ENCODE assay signal across 21 cellular contexts in the genomic region with DNA sequence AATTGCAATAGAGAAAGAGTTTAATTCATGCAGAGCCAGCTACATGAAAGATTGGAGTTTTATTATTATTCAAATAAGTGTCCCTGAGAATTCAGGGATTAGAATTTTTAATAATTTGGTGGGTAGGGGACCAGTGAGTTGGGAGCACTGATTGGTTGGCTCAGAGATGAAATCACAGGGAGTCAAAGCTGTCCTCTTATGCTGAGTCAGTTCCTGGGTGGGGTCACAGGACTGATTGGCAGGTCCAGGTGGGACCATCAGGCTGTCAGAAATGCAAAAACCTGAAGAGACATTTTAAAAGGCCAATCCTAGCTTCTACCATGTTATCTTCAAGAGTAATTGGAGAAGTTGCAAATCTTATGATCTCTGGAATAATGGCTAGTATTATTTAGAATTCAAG.
"Had no signal": no experiment of that assay in that cellular context is flagged by ENCODE, and none has a peak within 500 bp of the region (broad histone marks: within the 10 kb centered on the region; RNA-seq: fewer than 3 reads in every experiment).

No MANE protein-coding gene starts in this region.

- H3K4me1 ChIP-seq: esophagus muscularis mucosa, gastrocnemius medialis, left ventricle myocardium inferior, pancreas, psoas muscle, right atrium auricular region, stomach, suprapubic skin, tibial nerve had no signal

- DNase-seq: activated CD4-positive, alpha-beta T cell treated with anti-CD3 and anti-CD28 coated beads, Interleukin-2, amount 50 U/mL, for 1 hour; activated CD4-positive, CD25-positive, alpha-beta regulatory T cell treated with anti-CD3 and anti-CD28 coated beads, Interleukin-2, amount 50 U/mL, for 72 hours; activated CD8-positive, alpha-beta memory T cell treated with anti-CD3 and anti-CD28 coated beads, Interleukin-2, amount 50 U/mL, for 48 hours; activated naive CD4-positive, alpha-beta T cell treated with Interleukin-2 at 50 U/mL for 16 hours; activated naive CD8-positive, alpha-beta T cell treated with anti-CD3 and anti-CD28 coated beads for 36 hours; activated T-cell treated with anti-CD3 and anti-CD28 coated beads, Interleukin-2, amount 50 U/mL, for 4 hours; dorsolateral prefrontal cortex; gastrocnemius medialis; hypothalamus; left ventricle myocardium inferior; pancreas; psoas muscle; stomach; WERI-Rb-1 had no signal

- H3K27ac ChIP-seq: dorsolateral prefrontal cortex, esophagus muscularis mucosa, gastrocnemius medialis, left ventricle myocardium inferior, neutrophil, pancreas, psoas muscle, right atrium auricular region, stomach, suprapubic skin, tibial nerve, WERI-Rb-1 had no signal

- H3K9me3 ChIP-seq: esophagus muscularis mucosa, gastrocnemius medialis, neutrophil, pancreas, suprapubic skin had no signal

- H3K4me3 ChIP-seq: dorsolateral prefrontal cortex, esophagus muscularis mucosa, gastrocnemius medialis, left ventricle myocardium inferior, pancreas, psoas muscle, right atrium auricular region, stomach, suprapubic skin, tibial nerve had no signal

- H3K36me3 ChIP-seq: esophagus muscularis mucosa, gastrocnemius medialis, left ventricle myocardium inferior, neutrophil, pancreas, right atrium auricular region, stomach, suprapubic skin, tibial nerve, WERI-Rb-1 had no signal

- H3K27me3 ChIP-seq: dorsolateral prefrontal cortex, esophagus muscularis mucosa, gastrocnemius medialis, neutrophil, pancreas, right atrium auricular region, stomach, suprapubic skin, tibial nerve had no signal

- ATAC-seq: activated T-cell treated with anti-CD3 and anti-CD28 coated beads, Interleukin-2, amount 50 U/mL, for 4 hours; gastrocnemius medialis; natural killer cell treated with Interleukin-12 subunit alpha and Interleukin-12 subunit beta and Interleukin-15 and Interleukin-18, amount 100 ng/mL, for 72 hours; pancreas; psoas muscle; stimulated activated memory B cell treated with anti-CD40 and anti-IgM and Interleukin-4, amounts not matched to agents 10 μg/mL and 1 μg/mL and 100 μg/mL, for 72 hours had no signal
